Comparison of ENCODE assay signal across 7 cellular contexts in genomic region chr19:45079063-45079910, GRCh38. TPM values are rescaled to one million over a fixed set of nuclear protein-coding genes. Genes with fewer than 3 reads are reported as not detected.
DNase-seq lines count a peak whose midpoint lies in the region; ATAC-seq and TF ChIP-seq lines count a peak whose summit lies in the region.

Gene GEMIN7 (plus strand): TSS chr19:45079260. CDS start chr19:45090115, 10,855 bp downstream.

- H3K4me1 Mint-ChIP-seq in neural crest cell, result peaks cover 33% of the 10 kb centered on the region

- peak within 1 kb of the TSS; percentile 97 for H3K27ac Mint-ChIP-seq in neural crest cell (ENCODE audit: unreplicated experiment)

- no peaks in the 10 kb centered on the region for H4K20me1 ChIP-seq in KMS-11 (ENCODE audit: insufficient read depth)

- H3K36me3 Mint-ChIP-seq in neural crest cell (ENCODE audit: low read depth), result peaks cover 5% of the 10 kb centered on the region

- H3K79me2 ChIP-seq in KMS-11 (ENCODE audit: insufficient read depth, low read depth), result peaks cover 77% of the 10 kb centered on the region

- H3K9me3 ChIP-seq in RWPE2 (ENCODE audit: severe bottlenecking) (no peaks in the 10 kb centered on the region), stomach (no peaks in the 10 kb centered on the region)

- DNase-seq in RWPE2 (ENCODE audit: low spot score) (no peak), fibroblast of villous mesenchyme (ENCODE audit: low read depth) (peak; percentile 74), neural crest cell (ENCODE audit: low read depth, low spot score) (peak; percentile 83), stomach (peak; percentile 84)
- peak; percentile 73 for DNase-seq in activated effector memory CD4-positive, alpha-beta T cell treated with Interleukin-2 at 50 U/mL for 16 hours

- H3K4me3 ChIP-seq in KMS-11 (IDR thresholded peaks at IDR 0.05; ENCODE audit: insufficient read depth, low read depth, low read length) (no peak within 1 kb of the TSS), RWPE2 (ENCODE audit: severe bottlenecking) (peak within 1 kb of the TSS; percentile 88), fibroblast of villous mesenchyme (ENCODE audit: low read depth, low read length) (peak within 1 kb of the TSS; percentile 97), stomach (peak within 1 kb of the TSS; percentile 76 to 97 (median 78))

- H3K27ac ChIP-seq in KMS-11, result peak within 1 kb of the TSS; percentile 64
- peak within 1 kb of the TSS; percentile 51 for H3K27ac ChIP-seq in RWPE2 (ENCODE audit: poor library complexity, severe bottlenecking)
- peak within 1 kb of the TSS; percentile 83 to 87 (median 86) for H3K27ac ChIP-seq in stomach

- H3K9me3 Mint-ChIP-seq in neural crest cell, result no peaks in the 10 kb centered on the region

- peak; percentile 27 for ATAC-seq in GM18505 (IDR thresholded peaks at IDR 0.05; ENCODE audit: unreplicated experiment)
- ATAC-seq in RWPE2 (ENCODE audit: low read depth), result peak; percentile 61

- H3K36me3 ChIP-seq in KMS-11 (ENCODE audit: insufficient read depth) (no peaks in the 10 kb centered on the region), RWPE2 (ENCODE audit: low read depth) (peaks cover 21% of the 10 kb centered on the region), stomach (peaks cover 0 to 33% (median 22%) of the 10 kb centered on the region in 4 donors)

- H3K4me1 ChIP-seq in KMS-11 (ENCODE audit: low read depth, poor library complexity, severe bottlenecking), result peaks cover 47% of the 10 kb centered on the region
- peaks cover 4% of the 10 kb centered on the region for H3K4me1 ChIP-seq in RWPE2 (ENCODE audit: insufficient read depth, poor library complexity, severe bottlenecking)
- H3K4me1 ChIP-seq in stomach, result peaks cover 22 to 76% (median 60%) of the 10 kb centered on the region in 4 donors

- no peak for TF ChIP-seq EP300 in stomach (IDR thresholded peaks at IDR 0.05)

- WGBS in stomach, 5 donors, result 0 to 1% (median 1%) methylated on average over 28 to 61 of the region's 61 CpGs

- H3K4me2 ChIP-seq in KMS-11, result peak within 1 kb of the TSS; percentile 63

- H3K4me3 Mint-ChIP-seq in neural crest cell, result peak within 1 kb of the TSS; percentile 98

- peak within 1 kb of the TSS; percentile 82 for H3K9ac ChIP-seq in KMS-11

- intact Hi-C loops in stomach (cut with DNase I; ENCODE audit: low total_unique reads), result no loop called here

- TF ChIP-seq CTCF in KMS-11 (conservative IDR thresholded peaks at IDR 0.05; ENCODE audit: low read depth, low read length) (no peak), RWPE2 (IDR thresholded peaks at IDR 0.05; ENCODE audit: poor library complexity, severe bottlenecking) (no peak), fibroblast of villous mesenchyme (IDR thresholded peaks at IDR 0.05; ENCODE audit: insufficient read depth, low read depth, low read length) (no peak), neural crest cell (conservative IDR thresholded peaks at IDR 0.05) (peak; percentile 41), stomach (IDR thresholded peaks at IDR 0.05) (no peak)

- H3K27me3 Mint-ChIP-seq in neural crest cell (ENCODE audit: low read depth), result peaks cover 38% of the 10 kb centered on the region

- H2AFZ ChIP-seq in KMS-11 (ENCODE audit: low read depth), result peak within 1 kb of the TSS; percentile 57

- TF ChIP-seq POLR2A in GM18505 (IDR thresholded peaks at IDR 0.05; ENCODE audit: borderline replicate concordance, extremely low read depth, insufficient read depth, insufficient read length), result peak; percentile 78
- TF ChIP-seq POLR2A in stomach (IDR thresholded peaks at IDR 0.05), result peak in 1 of 4 donors; percentile 21

- no peaks in the 10 kb centered on the region for H3K27me3 ChIP-seq in KMS-11 (ENCODE audit: insufficient read depth, low read depth)
- no peaks in the 10 kb centered on the region for H3K27me3 ChIP-seq in RWPE2 (ENCODE audit: insufficient read depth, poor library complexity, severe bottlenecking)
- no peaks in the 10 kb centered on the region for H3K27me3 ChIP-seq in stomach

RNA-seq across cellular contexts. Expression of gene GEMIN7, which starts in this region (rescaled TPM):
- total RNA-seq in fibroblast of villous mesenchyme (16.0 and 24.2 TPM in 2 replicates), neural crest cell (36.0 and 36.2 TPM in 2 replicates), stomach (100 to 1,000 TPM in 1 of 5 donors, 10 to 100 TPM in 2, 1 to 10 TPM in 2; 1.8 to 107 (median 11.2) TPM)
- polyA plus RNA-seq in stomach, result 10 to 100 TPM; 28.2 to 44.3 (median 36.0) TPM
